1 cellular context compared by ENCODE assay signal in the genomic region with DNA sequence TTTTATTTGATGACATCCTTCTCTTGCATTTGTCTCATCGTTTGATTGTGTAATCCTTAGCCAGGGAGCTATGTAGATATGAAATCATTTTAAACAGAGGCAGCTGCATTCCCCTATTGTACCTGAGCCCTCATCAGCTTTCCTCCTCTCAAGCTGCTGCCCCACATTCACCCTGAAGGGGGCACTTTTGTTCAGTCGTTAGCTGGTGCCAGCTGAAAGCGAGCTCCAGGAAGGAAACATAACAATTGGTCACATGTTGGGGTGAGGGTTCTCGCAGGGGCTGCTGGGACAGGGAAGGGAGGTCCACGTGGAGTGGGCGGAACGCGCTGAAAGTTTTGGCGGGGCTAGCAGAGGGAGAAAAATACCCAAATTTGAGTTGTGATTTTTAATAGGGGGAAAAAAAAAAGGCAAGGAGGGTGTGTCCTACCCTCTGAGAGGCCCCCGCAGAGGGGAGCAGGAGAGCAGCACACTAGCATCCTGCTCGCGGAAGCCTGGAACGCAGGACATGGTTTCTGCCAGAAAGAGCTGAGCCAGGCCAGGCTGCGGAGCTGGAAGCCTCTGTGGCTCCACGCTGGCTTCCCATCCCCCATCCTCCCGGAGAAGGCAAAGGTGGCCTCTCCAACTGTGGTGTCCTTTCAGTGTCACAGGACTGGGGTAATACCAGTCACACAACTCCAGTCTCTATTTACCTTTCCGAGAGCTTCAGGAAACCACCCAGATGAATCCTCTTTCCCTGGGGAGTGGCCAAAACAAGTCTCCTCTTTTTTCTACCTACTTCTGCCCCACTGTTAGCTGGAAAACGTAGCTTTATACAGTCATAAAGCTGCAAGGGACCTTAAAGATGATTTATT.
A peak's percentile ranks its signal among the peaks of the same experiment; 100 is the strongest.
TF ChIP-seq lines count a peak whose summit lies in the region.

No MANE protein-coding gene starts in this region.

TF ChIP-seq in HepG2, 621 proteins besides CTCF, POLR2A, EP300 and RAD21 (continued from another document):
- TF ChIP-seq NR2F6 (IDR thresholded peaks at IDR 0.05), result peak; percentile 60
- TF ChIP-seq NR2F6 (CRISPR knock-in tag; IDR thresholded peaks at IDR 0.05), result peak; percentile 67
- TF ChIP-seq HNF1A (IDR thresholded peaks at IDR 0.05; ENCODE audit: low read depth), result no peak; the same call in 1 of the 2 replicates
- peak; percentile 72 for TF ChIP-seq HNF1A (CRISPR knock-in tag; IDR thresholded peaks at IDR 0.05; ENCODE audit: borderline replicate concordance)
- no peak for TF ChIP-seq CENPX (CRISPR knock-in tag; IDR thresholded peaks at IDR 0.05)
- no peak for TF ChIP-seq ZNF615 (CRISPR knock-in tag; IDR thresholded peaks at IDR 0.05; ENCODE audit: borderline replicate concordance)
- no peak for TF ChIP-seq ZNF740 (CRISPR knock-in tag; IDR thresholded peaks at IDR 0.05)
- TF ChIP-seq, protein P1, sequence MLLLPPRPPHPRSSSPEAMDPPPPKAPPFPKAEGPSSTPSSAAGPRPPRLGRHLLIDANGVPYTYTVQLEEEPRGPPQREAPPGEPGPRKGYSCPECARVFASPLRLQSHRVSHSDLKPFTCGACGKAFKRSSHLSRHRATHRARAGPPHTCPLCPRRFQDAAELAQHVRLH (CRISPR knock-in tag; IDR thresholded peaks at IDR 0.05; ENCODE audit: borderline replicate concordance, low read depth), result peak; percentile 97
- TF ChIP-seq, protein P2, sequence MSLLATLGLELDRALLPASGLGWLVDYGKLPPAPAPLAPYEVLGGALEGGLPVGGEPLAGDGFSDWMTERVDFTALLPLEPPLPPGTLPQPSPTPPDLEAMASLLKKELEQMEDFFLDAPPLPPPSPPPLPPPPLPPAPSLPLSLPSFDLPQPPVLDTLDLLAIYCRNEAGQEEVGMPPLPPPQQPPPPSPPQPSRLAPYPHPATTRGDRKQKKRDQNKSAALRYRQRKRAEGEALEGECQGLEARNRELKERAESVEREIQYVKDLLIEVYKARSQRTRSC (CRISPR knock-in tag; IDR thresholded peaks at IDR 0.05; ENCODE audit: low read depth), result no peak
- no peak for TF ChIP-seq ATRX (CRISPR knock-in tag; IDR thresholded peaks at IDR 0.05; ENCODE audit: borderline replicate concordance)
- peak; percentile 86; the same call in 1 of the 2 replicates for TF ChIP-seq MTA1 (CRISPR knock-in tag; IDR thresholded peaks at IDR 0.05; ENCODE audit: borderline replicate concordance)
- no peak for TF ChIP-seq CCDC6 (CRISPR knock-in tag; IDR thresholded peaks at IDR 0.05)
- TF ChIP-seq MTF1 (CRISPR knock-in tag; IDR thresholded peaks at IDR 0.05), result no peak; the same call in 1 of the 2 replicates
- TF ChIP-seq SALL1 (CRISPR knock-in tag; IDR thresholded peaks at IDR 0.05), result peak; percentile 76
- no peak for TF ChIP-seq ZNF441 (CRISPR knock-in tag; IDR thresholded peaks at IDR 0.05; ENCODE audit: borderline replicate concordance)
- peak; percentile 75; the same call in 1 of the 2 replicates for TF ChIP-seq THAP9 (CRISPR knock-in tag; IDR thresholded peaks at IDR 0.05; ENCODE audit: borderline replicate concordance)
- peak; percentile 44 for TF ChIP-seq ZNF33B (CRISPR knock-in tag; IDR thresholded peaks at IDR 0.05)
- TF ChIP-seq NR3C1 (CRISPR knock-in tag; IDR thresholded peaks at IDR 0.05), result no peak
- peak; percentile 98 for TF ChIP-seq ZNF281 (CRISPR knock-in tag; IDR thresholded peaks at IDR 0.05; ENCODE audit: borderline replicate concordance)
